In the genomic region with DNA sequence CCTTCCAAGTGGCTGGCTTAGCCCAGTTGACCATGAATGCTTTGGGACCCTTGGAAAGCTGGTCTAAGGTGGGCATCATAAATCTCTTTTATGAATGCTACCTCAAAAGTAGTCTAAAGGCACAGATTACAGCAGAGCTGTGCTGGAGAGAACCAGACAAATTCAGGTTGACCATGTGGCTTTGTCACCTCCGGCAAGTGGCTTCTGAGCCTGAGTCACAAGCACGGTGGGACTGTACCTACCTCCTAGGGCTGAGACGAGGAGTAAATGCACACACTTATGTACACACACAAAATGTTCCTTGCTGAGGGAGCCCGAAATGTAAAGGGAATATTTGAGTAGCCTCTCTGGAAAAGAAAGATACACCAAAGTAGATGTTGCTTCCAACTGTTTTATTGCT, we compare ENCODE assay signal across 14 cellular contexts.
DNase-seq lines count a peak whose midpoint lies in the region; ATAC-seq, FAIRE-seq and TF ChIP-seq lines count a peak whose summit lies in the region.
"Had no signal": no experiment of that assay in that cellular context is flagged by ENCODE, and none has a peak within 500 bp of the region (broad histone marks: within the 10 kb centered on the region; RNA-seq: fewer than 3 reads in every experiment).

No MANE protein-coding gene starts in this region.

- H3K36me3 Mint-ChIP-seq in CD4-positive, alpha-beta memory T cell, result peaks cover 30 to 46% of the 10 kb centered on the region in 2 donors
- peaks cover 40% of the 10 kb centered on the region for H3K36me3 Mint-ChIP-seq in activated CD4-positive, alpha-beta memory T cell treated with anti-CD3 and anti-CD28 coated beads for 36 hours
- peaks cover 7 to 33% (median 12%) of the 10 kb centered on the region in 5 donors for H3K36me3 Mint-ChIP-seq in naive thymus-derived CD4-positive, alpha-beta T cell

- TF ChIP-seq CTCF in adrenal gland (IDR thresholded peaks at IDR 0.05), result no peak
- no peak for TF ChIP-seq CTCF in upper lobe of left lung (IDR thresholded peaks at IDR 0.05)

- H3K36me3 ChIP-seq in CD4-positive, alpha-beta memory T cell (ENCODE audit: insufficient read depth, low read length), result peaks cover 11% of the 10 kb centered on the region
- H3K36me3 ChIP-seq in naive thymus-derived CD4-positive, alpha-beta T cell (ENCODE audit: control insufficient read depth in 2 of 3, insufficient read depth in 3 of 3, low read length in 3 of 3), result peaks cover 0 to 38% (median 0%) of the 10 kb centered on the region in 3 experiments
- H3K36me3 ChIP-seq in adrenal gland (replicated peaks in 1 of 2) (no peaks in the 10 kb centered on the region), upper lobe of left lung (no peaks in the 10 kb centered on the region)

- POLR2A ChIA-PET in CD4-positive, alpha-beta memory T cell (lab: Charles Lee; ENCODE audit: partially characterized antibody), result interaction anchor here (0.7 to 2.6 kb wide), 14 partner anchors 13 to 209 kb away, joined by 3 to 16 read pairs (median 6); partner anchors contain the start of gene NFATC2
- POLR2A ChIA-PET in activated CD4-positive, alpha-beta memory T cell treated with anti-CD3 and anti-CD28 coated beads for 36 hours (lab: Charles Lee), result interaction anchor here (0.8 to 2.7 kb wide), 7 partner anchors 13 to 239 kb away, joined by 3 to 15 read pairs (median 3); partner anchors contain the start of gene NFATC2
- POLR2A ChIA-PET in naive thymus-derived CD4-positive, alpha-beta T cell (lab: Charles Lee), result no interaction called here

- TF ChIP-seq POLR2A in adrenal gland (IDR thresholded peaks at IDR 0.05) (no peak), upper lobe of left lung (IDR thresholded peaks at IDR 0.05) (no peak)

- CTCF ChIA-PET in CD4-positive, alpha-beta memory T cell (lab: Charles Lee; ENCODE audit: partially characterized antibody), result interaction anchor here (0.7 to 4.0 kb wide), 43 partner anchors 10 to 236 kb away, joined by 3 to 85 read pairs (median 5); partner anchors contain the start of gene NFATC2
- CTCF ChIA-PET in activated CD4-positive, alpha-beta memory T cell treated with anti-CD3 and anti-CD28 coated beads for 36 hours (lab: Charles Lee), result interaction anchor here (0.9 to 3.7 kb wide), 21 partner anchors 11 to 239 kb away, joined by 3 to 47 read pairs (median 5); partner anchors contain the start of gene NFATC2
- CTCF ChIA-PET in naive thymus-derived CD4-positive, alpha-beta T cell (lab: Charles Lee), result interaction anchor here (0.8 to 3.7 kb wide), 11 partner anchors 8 to 210 kb away, joined by 3 to 38 read pairs (median 3); partner anchors contain the start of gene NFATC2

- no peak overlapping the region for H3K27ac ChIP-seq in CD4-positive, alpha-beta memory T cell (ENCODE audit: low read depth, low read length)
- H3K27ac ChIP-seq in naive thymus-derived CD4-positive, alpha-beta T cell (ENCODE audit: low read depth, low read length), result no peak overlapping the region
- H3K27ac ChIP-seq in adrenal gland, result no peak overlapping the region
- H3K27ac ChIP-seq in upper lobe of left lung, result no peak overlapping the region
- H3K27ac ChIP-seq: BLaER1, epithelial cell of prostate, KMS-11 had no signal

- ATAC-seq in naive thymus-derived CD4-positive, alpha-beta T cell, result peak; percentile 69
- ATAC-seq in HG03469 (IDR thresholded peaks at IDR 0.05; ENCODE audit: unreplicated experiment) (no peak), upper lobe of left lung (ENCODE audit: low FRiP score in 2 of 2) (no peak)

- intact Hi-C loops in CD4-positive, alpha-beta memory T cell (cut with micrococcal nuclease), result loop anchor here (1.0 to 5.0 kb wide), 5 partner anchors 18 to 209 kb away; no protein-coding TSS in a partner anchor
- intact Hi-C loops in activated CD4-positive, alpha-beta memory T cell treated with anti-CD3 and anti-CD28 coated beads for 36 hours (cut with micrococcal nuclease), result loop anchor here (1.0 to 5.0 kb wide), 7 partner anchors 18 to 236 kb away; no protein-coding TSS in a partner anchor
- intact Hi-C loops in naive thymus-derived CD4-positive, alpha-beta T cell (cut with micrococcal nuclease), result loop anchor here (1.0 to 5.0 kb wide), 7 partner anchors 14 to 209 kb away; partner anchors contain the start of gene NFATC2 (in 1 of the 2)
- intact Hi-C loops in adrenal gland (cut with DNase I), result loop anchor here in 1 of 2 donors (10.0 kb wide), 1 partner anchor 78 kb away; no protein-coding TSS in a partner anchor

- H3K27me3 Mint-ChIP-seq in CD4-positive, alpha-beta memory T cell, result no peaks in the 10 kb centered on the region
- no peaks in the 10 kb centered on the region for H3K27me3 Mint-ChIP-seq in activated CD4-positive, alpha-beta memory T cell treated with anti-CD3 and anti-CD28 coated beads for 36 hours
- no peaks in the 10 kb centered on the region for H3K27me3 Mint-ChIP-seq in naive thymus-derived CD4-positive, alpha-beta T cell

- H3K27me3 ChIP-seq in CD4-positive, alpha-beta memory T cell (ENCODE audit: insufficient read depth, low read length), result no peaks in the 10 kb centered on the region
- H3K27me3 ChIP-seq in naive thymus-derived CD4-positive, alpha-beta T cell (ENCODE audit: control insufficient read depth in 2 of 2, insufficient read depth in 2 of 2, low read length in 2 of 2), result no peaks in the 10 kb centered on the region
- no peaks in the 10 kb centered on the region for H3K27me3 ChIP-seq in adrenal gland
- H3K27me3 ChIP-seq in upper lobe of left lung, result no peaks in the 10 kb centered on the region
- H3K27me3 ChIP-seq: BLaER1 had no signal

- H3K27ac Mint-ChIP-seq in CD4-positive, alpha-beta memory T cell, result peak overlapping the region; percentile 58 to 84 (median 77)
- H3K27ac Mint-ChIP-seq in activated CD4-positive, alpha-beta memory T cell treated with anti-CD3 and anti-CD28 coated beads for 36 hours, result no peak overlapping the region
- peak overlapping the region in 3 of 9 donors; percentile 49 to 75 (median 66) for H3K27ac Mint-ChIP-seq in naive thymus-derived CD4-positive, alpha-beta T cell

- H3K4me3 Mint-ChIP-seq in CD4-positive, alpha-beta memory T cell, result peak overlapping the region in 1 of 8 donors; percentile 20
- no peak overlapping the region for H3K4me3 Mint-ChIP-seq in activated CD4-positive, alpha-beta memory T cell treated with anti-CD3 and anti-CD28 coated beads for 36 hours
- H3K4me3 Mint-ChIP-seq in naive thymus-derived CD4-positive, alpha-beta T cell, result peak overlapping the region in 1 of 10 donors; percentile 47

- peaks cover 0 to 2% (median 0%) of the 10 kb centered on the region in 8 donors for H3K9me3 Mint-ChIP-seq in CD4-positive, alpha-beta memory T cell
- H3K9me3 Mint-ChIP-seq in activated CD4-positive, alpha-beta memory T cell treated with anti-CD3 and anti-CD28 coated beads for 36 hours, result no peaks in the 10 kb centered on the region
- H3K9me3 Mint-ChIP-seq in naive thymus-derived CD4-positive, alpha-beta T cell, result no peaks in the 10 kb centered on the region

- 72 to 85% (median 81%) methylated on average over 4 of the region's 4 CpGs for WGBS in adrenal gland, 4 donors
- WGBS in upper lobe of left lung, 2 donors, result 74 to 85% methylated on average over 4 of the region's 4 CpGs

- peak in 1 of 5 donors; percentile 63 for DNase-seq in CD4-positive, alpha-beta memory T cell
- no peak for DNase-seq in HTR-8/SVneo (ENCODE audit: insufficient read length, low spot score)
- DNase-seq in activated CD4-positive, alpha-beta memory T cell treated with anti-CD3 and anti-CD28 coated beads for 36 hours, result peak; percentile 79
- DNase-seq in naive thymus-derived CD4-positive, alpha-beta T cell, result peak in 1 of 9 donors; percentile 41
- DNase-seq in NCI-H1105 treated with DMSO at 0.1 percent for 48 hours (lab: John Stamatoyannopoulos, UW), result no peak
- DNase-seq in adrenal gland, result no peak
- no peak for DNase-seq in upper lobe of left lung
- DNase-seq: kidney, NCI-H524 treated with DMSO at 0.1 percent for 48 hours had no signal

- TF ChIP-seq EP300 in upper lobe of left lung (IDR thresholded peaks at IDR 0.05), result no peak

- H3K4me3 ChIP-seq in CD4-positive, alpha-beta memory T cell (ENCODE audit: low read length in 2 of 2), result no peak overlapping the region
- H3K4me3 ChIP-seq in naive thymus-derived CD4-positive, alpha-beta T cell (ENCODE audit: low read length), result no peak overlapping the region
- H3K4me3 ChIP-seq in adrenal gland (no peak overlapping the region), upper lobe of left lung (no peak overlapping the region)
- H3K4me3 ChIP-seq: BLaER1 had no signal

- FAIRE-seq in HTR-8/SVneo (lab: Jason Lieb, UNC), result peak; percentile 67
- FAIRE-seq: kidney, TTC549 had no signal

- H3K4me1 ChIP-seq in CD4-positive, alpha-beta memory T cell (ENCODE audit: insufficient read depth, low read length), result peaks cover 48% of the 10 kb centered on the region
- peaks cover 0 to 69% of the 10 kb centered on the region in 2 donors for H3K4me1 ChIP-seq in naive thymus-derived CD4-positive, alpha-beta T cell (ENCODE audit: control insufficient read depth in 2 of 2, insufficient read depth in 2 of 2, low read length in 2 of 2)
- H3K4me1 ChIP-seq in adrenal gland (replicated peaks in 1 of 2), result no peaks in the 10 kb centered on the region
- H3K4me1 ChIP-seq in upper lobe of left lung, result peaks cover 5 to 17% (median 13%) of the 10 kb centered on the region in 4 donors

- H3K4me1 Mint-ChIP-seq in CD4-positive, alpha-beta memory T cell, result peaks cover 24 to 54% (median 41%) of the 10 kb centered on the region in 4 donors
- H3K4me1 Mint-ChIP-seq in activated CD4-positive, alpha-beta memory T cell treated with anti-CD3 and anti-CD28 coated beads for 36 hours (ENCODE audit: low read depth), result peaks cover 77% of the 10 kb centered on the region
- H3K4me1 Mint-ChIP-seq in naive thymus-derived CD4-positive, alpha-beta T cell, result peaks cover 0 to 65% (median 4%) of the 10 kb centered on the region in 7 donors

- no peaks in the 10 kb centered on the region for H3K9me3 ChIP-seq in CD4-positive, alpha-beta memory T cell (ENCODE audit: control insufficient read depth in 1 of 2, low read length in 2 of 2)
- no peaks in the 10 kb centered on the region for H3K9me3 ChIP-seq in naive thymus-derived CD4-positive, alpha-beta T cell (ENCODE audit: control insufficient read depth in 2 of 3, low read length in 3 of 3)
- H3K9me3 ChIP-seq in adrenal gland (replicated peaks in 1 of 3) (no peaks in the 10 kb centered on the region), upper lobe of left lung (no peaks in the 10 kb centered on the region)
